1 cellular context compared by ENCODE assay signal in genomic region chr12:119693006-119693405, GRCh38.
TF ChIP-seq lines count a peak whose summit lies in the region.

No MANE protein-coding gene starts in this region.

TF ChIP-seq in HEK293, 187 proteins besides CTCF, POLR2A, EP300 and RAD21 (continued from another document):
- TF ChIP-seq, protein P1, sequence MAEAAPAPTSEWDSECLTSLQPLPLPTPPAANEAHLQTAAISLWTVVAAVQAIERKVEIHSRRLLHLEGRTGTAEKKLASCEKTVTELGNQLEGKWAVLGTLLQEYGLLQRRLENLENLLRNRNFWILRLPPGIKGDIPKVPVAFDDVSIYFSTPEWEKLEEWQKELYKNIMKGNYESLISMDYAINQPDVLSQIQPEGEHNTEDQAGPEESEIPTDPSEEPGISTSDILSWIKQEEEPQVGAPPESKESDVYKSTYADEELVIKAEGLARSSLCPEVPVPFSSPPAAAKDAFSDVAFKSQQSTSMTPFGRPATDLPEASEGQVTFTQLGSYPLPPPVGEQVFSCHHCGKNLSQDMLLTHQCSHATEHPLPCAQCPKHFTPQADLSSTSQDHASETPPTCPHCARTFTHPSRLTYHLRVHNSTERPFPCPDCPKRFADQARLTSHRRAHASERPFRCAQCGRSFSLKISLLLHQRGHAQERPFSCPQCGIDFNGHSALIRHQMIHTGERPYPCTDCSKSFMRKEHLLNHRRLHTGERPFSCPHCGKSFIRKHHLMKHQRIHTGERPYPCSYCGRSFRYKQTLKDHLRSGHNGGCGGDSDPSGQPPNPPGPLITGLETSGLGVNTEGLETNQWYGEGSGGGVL (tag by site-specific recombination; IDR thresholded peaks at IDR 0.05), result no peak
- peak; percentile 26; the same call in 1 of the 2 replicates for TF ChIP-seq ZNF600 (tag by site-specific recombination; IDR thresholded peaks at IDR 0.05)
- no peak for TF ChIP-seq ZNF426 (tag by site-specific recombination; IDR thresholded peaks at IDR 0.05)
- no peak for TF ChIP-seq ZNF202 (tag by site-specific recombination; IDR thresholded peaks at IDR 0.05; ENCODE audit: borderline replicate concordance)
- no peak for TF ChIP-seq ZNF335 (tag by site-specific recombination; conservative IDR thresholded peaks at IDR 0.05)
- peak; percentile 30; the same call in 1 of the 2 replicates for TF ChIP-seq ZEB2 (tag by site-specific recombination; IDR thresholded peaks at IDR 0.05)
- TF ChIP-seq BCL11A (tag by site-specific recombination; IDR thresholded peaks at IDR 0.05; ENCODE audit: low read depth), result no peak
- TF ChIP-seq ZNF248 (tag by site-specific recombination; IDR thresholded peaks at IDR 0.05), result no peak
- no peak for TF ChIP-seq HOXA7 (CRISPR knock-in tag; IDR thresholded peaks at IDR 0.05; ENCODE audit: borderline replicate concordance)
- TF ChIP-seq KLF1 (tag by site-specific recombination; IDR thresholded peaks at IDR 0.05), result peak; percentile 41; the same call in 1 of the 2 replicates
- peak; percentile 87 for TF ChIP-seq PRDM10 (tag by site-specific recombination; IDR thresholded peaks at IDR 0.05)
- TF ChIP-seq, protein P2, sequence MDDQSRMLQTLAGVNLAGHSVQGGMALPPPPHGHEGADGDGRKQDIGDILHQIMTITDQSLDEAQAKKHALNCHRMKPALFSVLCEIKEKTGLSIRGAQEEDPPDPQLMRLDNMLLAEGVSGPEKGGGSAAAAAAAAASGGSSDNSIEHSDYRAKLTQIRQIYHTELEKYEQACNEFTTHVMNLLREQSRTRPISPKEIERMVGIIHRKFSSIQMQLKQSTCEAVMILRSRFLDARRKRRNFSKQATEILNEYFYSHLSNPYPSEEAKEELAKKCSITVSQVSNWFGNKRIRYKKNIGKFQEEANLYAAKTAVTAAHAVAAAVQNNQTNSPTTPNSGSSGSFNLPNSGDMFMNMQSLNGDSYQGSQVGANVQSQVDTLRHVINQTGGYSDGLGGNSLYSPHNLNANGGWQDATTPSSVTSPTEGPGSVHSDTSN (CRISPR knock-in tag; IDR thresholded peaks at IDR 0.05), result no peak
- TF ChIP-seq ZFP41 (tag by site-specific recombination; IDR thresholded peaks at IDR 0.05; ENCODE audit: borderline replicate concordance), result no peak
- no peak for TF ChIP-seq ZNF266 (tag by site-specific recombination; IDR thresholded peaks at IDR 0.05; ENCODE audit: low read depth)
- peak; percentile 73 for TF ChIP-seq ZNF843 (tag by site-specific recombination; IDR thresholded peaks at IDR 0.05)
- TF ChIP-seq ZBTB17 (tag by site-specific recombination; IDR thresholded peaks at IDR 0.05), result peak; percentile 52
- peak; percentile 67; the same call in 1 of the 2 replicates for TF ChIP-seq ZXDB (tag by site-specific recombination; IDR thresholded peaks at IDR 0.05)
- peak; percentile 96 for TF ChIP-seq FEZF1 (tag by site-specific recombination; IDR thresholded peaks at IDR 0.05)
- no peak for TF ChIP-seq ZNF560 (tag by site-specific recombination; IDR thresholded peaks at IDR 0.05; ENCODE audit: borderline replicate concordance)
- TF ChIP-seq ZBTB21 (tag by site-specific recombination; IDR thresholded peaks at IDR 0.05), result no peak
- TF ChIP-seq GLIS2 (tag by site-specific recombination; IDR thresholded peaks at IDR 0.05), result no peak
- TF ChIP-seq ZBTB7A (tag by site-specific recombination; IDR thresholded peaks at IDR 0.05; ENCODE audit: low read depth), result no peak
- no peak for TF ChIP-seq ZNF610 (tag by site-specific recombination; IDR thresholded peaks at IDR 0.05; ENCODE audit: borderline replicate concordance)
- TF ChIP-seq ZNF830 (tag by site-specific recombination; IDR thresholded peaks at IDR 0.05; ENCODE audit: low read depth), result no peak
